23 cellular contexts compared by ENCODE assay signal in the genomic region with DNA sequence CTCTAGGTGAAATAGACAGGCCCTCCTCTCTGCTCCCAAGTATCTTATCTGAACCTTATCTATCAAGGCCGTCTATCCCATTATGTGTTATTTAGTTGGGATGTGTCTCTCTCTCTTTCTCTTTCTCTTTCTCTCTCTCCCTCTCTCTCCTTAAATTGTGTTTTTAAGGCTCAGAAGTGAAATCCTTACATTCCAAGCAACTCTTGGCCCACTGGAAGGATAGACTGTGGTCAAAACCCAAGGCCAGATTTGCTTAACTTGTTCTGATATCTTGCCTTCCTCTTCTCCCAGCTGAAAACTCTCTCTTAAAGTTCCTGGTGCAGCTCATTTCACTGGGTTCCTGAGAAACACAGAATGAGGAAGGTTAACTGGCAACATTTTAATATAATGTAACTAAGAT.
"Had no signal": no experiment of that assay in that cellular context is flagged by ENCODE, and none has a peak within 500 bp of the region (broad histone marks: within the 10 kb centered on the region; RNA-seq: fewer than 3 reads in every experiment).

No MANE protein-coding gene starts in this region.

- H3K27ac Mint-ChIP-seq: activated CD4-positive, alpha-beta memory T cell treated with anti-CD3 and anti-CD28 coated beads for 36 hours; activated CD8-positive, alpha-beta memory T cell treated with anti-CD3 and anti-CD28 coated beads, Interleukin-2, amount 10 ng/mL, durations not matched to agents 7 days and 5 days; activated naive CD4-positive, alpha-beta T cell treated with anti-CD3 and anti-CD28 coated beads for 36 hours; activated T-helper 2 cell treated with anti-CD3 and anti-CD28 coated beads, Interferon-gamma antibody, Interleukin-2, Interleukin-4, amounts not matched to agents 10 μg/mL and 5 μg/mL and 100 μg/mL, durations not matched to agents 14 hours and 24 hours and 36 hours; naive thymus-derived CD8-positive, alpha-beta T cell; T-helper 17 cell had no signal

- DNase-seq: activated CD4-positive, alpha-beta memory T cell treated with anti-CD3 and anti-CD28 coated beads for 36 hours; activated CD8-positive, alpha-beta memory T cell treated with anti-CD3 and anti-CD28 coated beads, Interleukin-2, amount 10 ng/mL, durations not matched to agents 7 days and 5 days; activated naive CD4-positive, alpha-beta T cell treated with anti-CD3 and anti-CD28 coated beads for 36 hours; activated T-cell treated with anti-CD3 and anti-CD28 coated beads, Interleukin-2, amount 50 U/mL, for 1 hour; central memory CD4-positive, alpha-beta T cell; colonic mucosa; effector CD4-positive, alpha-beta T cell; heart left ventricle; left cardiac atrium; midbrain; naive thymus-derived CD8-positive, alpha-beta T cell; posterior cingulate gyrus; stimulated activated CD4-positive, alpha-beta T cell treated with anti-CD3 and anti-CD28 coated beads, Interleukin-4, amount 100 ng/mL, for 24 hours; stimulated activated naive CD4-positive, alpha-beta T cell treated with Interleukin-2 at 50 U/mL for 16 hours; T-helper 17 cell; upper lobe of right lung; WERI-Rb-1 had no signal

- H3K4me3 Mint-ChIP-seq: activated CD4-positive, alpha-beta memory T cell treated with anti-CD3 and anti-CD28 coated beads for 36 hours; activated CD8-positive, alpha-beta memory T cell treated with anti-CD3 and anti-CD28 coated beads, Interleukin-2, amount 10 ng/mL, durations not matched to agents 7 days and 5 days; activated naive CD4-positive, alpha-beta T cell treated with anti-CD3 and anti-CD28 coated beads for 36 hours; naive thymus-derived CD8-positive, alpha-beta T cell; T-helper 17 cell had no signal

- ATAC-seq: activated CD8-positive, alpha-beta memory T cell treated with anti-CD3 and anti-CD28 coated beads, Interleukin-2, amount 10 ng/mL, durations not matched to agents 7 days and 5 days; heart left ventricle; left cardiac atrium; naive thymus-derived CD8-positive, alpha-beta T cell; T-helper 17 cell; upper lobe of right lung had no signal

- H3K36me3 ChIP-seq: colonic mucosa, neutrophil, upper lobe of right lung, WERI-Rb-1 had no signal

- H3K27me3 ChIP-seq: colonic mucosa, heart left ventricle, neutrophil, upper lobe of right lung had no signal

- H3K9me3 ChIP-seq: colonic mucosa, neutrophil, upper lobe of right lung had no signal

- H3K27me3 Mint-ChIP-seq: activated CD4-positive, alpha-beta memory T cell treated with anti-CD3 and anti-CD28 coated beads for 36 hours; activated CD8-positive, alpha-beta memory T cell treated with anti-CD3 and anti-CD28 coated beads, Interleukin-2, amount 10 ng/mL, durations not matched to agents 7 days and 5 days; naive thymus-derived CD8-positive, alpha-beta T cell; T-helper 17 cell had no signal

- H3K4me1 Mint-ChIP-seq: activated CD8-positive, alpha-beta memory T cell treated with anti-CD3 and anti-CD28 coated beads, Interleukin-2, amount 10 ng/mL, durations not matched to agents 7 days and 5 days; T-helper 17 cell had no signal

- H3K27ac ChIP-seq: colonic mucosa, heart left ventricle, neutrophil, upper lobe of right lung, WERI-Rb-1 had no signal

- H3K4me3 ChIP-seq: colonic mucosa, heart left ventricle, lung, skin epidermis, upper lobe of right lung had no signal

- FAIRE-seq: endothelial cell of umbilical vein, frontal cortex had no signal
